In the genomic region with DNA sequence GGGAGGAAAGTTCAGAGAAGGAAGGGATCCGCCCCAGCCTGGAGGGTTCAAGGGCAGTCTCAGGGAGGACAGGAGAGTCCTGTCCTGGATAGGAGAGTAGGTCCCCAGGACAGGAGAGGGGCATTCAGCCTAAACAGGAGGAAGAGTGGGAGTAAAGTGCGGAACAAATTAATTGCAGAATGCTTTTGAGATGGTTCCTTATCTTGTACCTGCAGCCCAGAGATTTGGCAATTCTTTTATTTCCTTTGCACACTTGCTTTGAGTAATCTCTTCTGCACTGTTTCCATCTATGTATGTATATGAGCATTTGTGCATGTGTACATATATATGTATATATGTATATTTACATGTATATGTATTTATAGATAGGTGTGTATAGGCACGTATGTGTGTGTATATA, we compare ENCODE assay signal across 21 cellular contexts. TPM values are rescaled to one million over a fixed set of nuclear protein-coding genes. Genes with fewer than 3 reads are reported as not detected.
DNase-seq lines count a peak whose midpoint lies in the region; ATAC-seq, FAIRE-seq and TF ChIP-seq lines count a peak whose summit lies in the region.
"Had no signal": no experiment of that assay in that cellular context is flagged by ENCODE, and none has a peak within 500 bp of the region (broad histone marks: within the 10 kb centered on the region; RNA-seq: fewer than 3 reads in every experiment).

No MANE protein-coding gene starts in this region.

- TF ChIP-seq POLR2A in K562 (conservative IDR thresholded peaks at IDR 0.05) = no peak

- no peaks in the 10 kb centered on the region for H3K9me3 Mint-ChIP-seq in WTC11
- H3K9me3 Mint-ChIP-seq: CD4-positive, CD25-positive, alpha-beta regulatory T cell; CD8-positive, alpha-beta memory T cell had no signal

- H3K36me3 Mint-ChIP-seq in T-helper 17 cell (ENCODE audit: low read depth) (no peaks in the 10 kb centered on the region), WTC11 (peaks cover 10% of the 10 kb centered on the region)

- BruUV-seq in K562 (replicated peaks; lab: Mats Ljungman, UMichigan) = no TSS peak

- H3K4me1 Mint-ChIP-seq in T-helper 17 cell (peaks cover 8% of the 10 kb centered on the region), WTC11 (no peaks in the 10 kb centered on the region)

- TF ChIP-seq RAD21 in K562 (CRISPR knock-in tag; conservative IDR thresholded peaks at IDR 0.05 in 1 of 2, IDR thresholded peaks at IDR 0.05 in 1 of 2) = no peak

- no peak for FAIRE-seq in K562 (lab: Jason Lieb, UNC)
- FAIRE-seq: A204.1, GM12891, GM19239, H1 had no signal

- H3K9me1 ChIP-seq in K562 (ENCODE audit: control insufficient read depth, insufficient read depth, low read length) = no peaks in the 10 kb centered on the region

- POLR2A ChIA-PET in K562 (lab: Yijun Ruan, JAX) = no interaction called here
- POLR2A ChIA-PET in WTC11 (lab: Charles Lee) = no interaction called here

- H3K4me3 Mint-ChIP-seq in T-helper 17 cell (no peak overlapping the region), WTC11 (no peak overlapping the region)
- H3K4me3 Mint-ChIP-seq: CD4-positive, CD25-positive, alpha-beta regulatory T cell; CD8-positive, alpha-beta memory T cell had no signal

- H3K27me3 ChIP-seq in K562 (ENCODE audit: control insufficient read depth in 2 of 2, insufficient read depth in 2 of 2, low read length in 2 of 2) = no peaks in the 10 kb centered on the region
- H3K27me3 ChIP-seq: BE2C had no signal

- peak overlapping the region; percentile 24 for H3K27ac Mint-ChIP-seq in T-helper 17 cell
- no peak overlapping the region for H3K27ac Mint-ChIP-seq in WTC11
- H3K27ac Mint-ChIP-seq: CD4-positive, CD25-positive, alpha-beta regulatory T cell had no signal

- WGBS in K562 (ENCODE audit: insufficient coverage, low coverage, missing lambda C conversion rate) = 39% methylated on average over 3 of the region's 3 CpGs

- H3K27ac ChIP-seq in K562 (ENCODE audit: extremely low read depth, low read depth, low read length) = no peak overlapping the region

- H3K9ac ChIP-seq in K562 (ENCODE audit: insufficient read depth in 1 of 2, low read depth in 2 of 2, low read length in 2 of 2) = peak overlapping the region in 1 of 2 experiments; percentile 69; a peak in 1 of 4 replicates

- H2AFZ ChIP-seq in K562 (ENCODE audit: low read depth, low read length) = no peak overlapping the region

- peaks cover 29% of the 10 kb centered on the region for H3K36me3 ChIP-seq in K562 (ENCODE audit: control insufficient read depth, insufficient read depth, low read length)

- no peak overlapping the region for H3K4me3 ChIP-seq in K562
- H3K4me3 ChIP-seq: HAP-1 had no signal

- H3K4me2 ChIP-seq in K562 (ENCODE audit: insufficient read depth, low read length) = no peak overlapping the region

- H3K4me1 ChIP-seq in K562 (replicated peaks in 1 of 2; ENCODE audit: control insufficient read depth in 2 of 2, insufficient read depth in 2 of 2, low read length in 2 of 2) = peaks cover 18 to 23% of the 10 kb centered on the region in 2 experiments; a peak in 4 of 5 replicates
- H3K4me1 ChIP-seq: BE2C, HAP-1 had no signal

- no peak for TF ChIP-seq CTCF in K562 (IDR thresholded peaks at IDR 0.05 in 2 of 3, conservative IDR thresholded peaks at IDR 0.05 in 1 of 3; ENCODE audit: insufficient read depth in 2 of 3, low read depth in 1 of 3, low read length in 3 of 3)
- no peak for TF ChIP-seq CTCF in WTC11 (IDR thresholded peaks at IDR 0.05)

- no peaks in the 10 kb centered on the region for H3K79me2 ChIP-seq in K562 (ENCODE audit: control insufficient read depth, insufficient read depth, low read length)

- H3K9me3 ChIP-seq in T-helper 17 cell (ENCODE audit: control insufficient read depth, low read length, poor library complexity, severe bottlenecking) (no peaks in the 10 kb centered on the region), K562 (replicated peaks; ENCODE audit: control insufficient read depth, insufficient read depth, low read depth, low read length) (no peaks in the 10 kb centered on the region)
- H3K9me3 ChIP-seq: BE2C, HAP-1 had no signal

- CTCF ChIA-PET in K562 (lab: Yijun Ruan, JAX; ENCODE audit: low intra/inter-chr PET ratio) = no interaction called here
- CTCF ChIA-PET in WTC11 (lab: Charles Lee) = interaction anchor here (0.7 to 2.6 kb wide), 6 partner anchors 30 to 315 kb away, joined by 3 to 10 read pairs (median 7); partner anchors contain the start of gene ATP6V1D

- DNase-seq in KBM-7 (peak; percentile 8), T-helper 17 cell (no peak), K562 (ENCODE audit: extremely low read depth in 1 of 4, low spot score in 3 of 4) (no peak), occipital lobe (lab: John Stamatoyannopoulos, UW) (no peak), WTC11 (ENCODE audit: low spot score) (no peak)
- no peak for DNase-seq in activated CD8-positive, alpha-beta memory T cell treated with anti-CD3 and anti-CD28 coated beads, Interleukin-2, amount 50 U/mL, for 4 hours
- DNase-seq: ACHN; BE2C; C1 segment of cervical spinal cord; CD4-positive, CD25-positive, alpha-beta regulatory T cell; CD8-positive, alpha-beta memory T cell; COR-L47; DMS 273 treated with DMSO at 0.1 percent for 48 hours; DMS53; DND-41; EL had no signal

- ATAC-seq in T-helper 17 cell = no peak
- no peak for ATAC-seq in K562
- no peak for ATAC-seq in WTC11

- TF ChIP-seq EP300 in K562 (IDR thresholded peaks at IDR 0.05; ENCODE audit: low read length) = 0 out of 2 replicates have a peak, but pooled peaks have one; percentile 11

- intact Hi-C loops in K562 (cut with micrococcal nuclease) = no loop called here

- in situ Hi-C loops in KBM-7 (cut with MboI; ENCODE audit: low pct_unique_long_range_greater_than_20kb, low sequenced_read_pairs) (no loop called here), K562 (cut with MboI) (no loop called here)

- no peaks in the 10 kb centered on the region for H4K20me1 ChIP-seq in K562 (replicated peaks; ENCODE audit: control insufficient read depth, insufficient read depth, low read length)

- no peaks in the 10 kb centered on the region for H3K27me3 Mint-ChIP-seq in T-helper 17 cell
- no peaks in the 10 kb centered on the region for H3K27me3 Mint-ChIP-seq in WTC11 (ENCODE audit: low read depth)
- H3K27me3 Mint-ChIP-seq: CD8-positive, alpha-beta memory T cell had no signal

RNA-seq across cellular contexts. Expression of gene PLEK2, which starts 22.7 kb away (rescaled TPM):
- total RNA-seq in T-helper 17 cell = 1 to 10 TPM; 1.7 to 2.1 TPM
- total RNA-seq in K562 (2011; cell fraction: chromatin; rRNA removed; ENCODE audit: low replicate concordance) = not detected in 2 replicates
- total RNA-seq in K562 (2011; cell fraction: nucleolus; rRNA removed) = not detected in 2 replicates
- not detected in 2 replicates for total RNA-seq in K562 (2011; cell fraction: nucleoplasm; rRNA removed)
- total RNA-seq in K562 (2014; rRNA removed) = not detected in 2 replicates
- total RNA-seq in K562 (2014; rRNA removed; fragmentation: Illumina TruSeq; extraction: Trizol) = not detected in 2 replicates
- total RNA-seq in K562 (2015; rRNA removed; fragmentation: Illumina TruSeq; extraction: Trizol) = not detected in 2 replicates
- not detected in 2 replicates for total RNA-seq in K562 (2021)
- polyA plus RNA-seq in K562 (2011; rRNA removed) = not detected in 2 replicates
- not detected in 2 replicates for polyA plus RNA-seq in K562 (2011; cell fraction: cytosol; rRNA removed)
- not detected in 2 replicates for polyA plus RNA-seq in K562 (2011; cell fraction: nucleus; rRNA removed)
- not detected in 2 replicates for polyA plus RNA-seq in K562 (2012)
- not detected in 2 replicates for polyA plus RNA-seq in K562 (2014; fragmentation: Illumina TruSeq; extraction: Trizol)
- polyA plus RNA-seq in K562 (2014; fragmentation: Nextera tagmentation; extraction: Ambion mirVana) = not detected
- not detected in 2 replicates for polyA plus RNA-seq in K562 (2014; rRNA removed)
- not detected in 2 replicates for polyA minus RNA-seq in K562 (2011; rRNA and poly(A)+ RNA removed)
- polyA minus RNA-seq in K562 (2011; cell fraction: cytosol; rRNA and poly(A)+ RNA removed) = 2.3 TPM in 1 of 2 replicates, not detected in the other
- not detected in 2 replicates for polyA minus RNA-seq in K562 (2011; cell fraction: nucleus; rRNA and poly(A)+ RNA removed)
- total RNA-seq in occipital lobe = 0.47 TPM
- total RNA-seq in WTC11 (2021) = 1.2 to 1.4 TPM (median 1.3 TPM) in 3 replicates
- total RNA-seq: CD4-positive, CD25-positive, alpha-beta regulatory T cell had no signal

RNA-seq across cellular contexts. Expression of gene EIF2S1, which starts 29.1 kb away (rescaled TPM):
- total RNA-seq in T-helper 17 cell (10 to 100 TPM; 38.4 to 49.7 TPM), K562 (2014; rRNA removed) (362 and 424 TPM in 2 replicates), K562 (2014; rRNA removed; fragmentation: Illumina TruSeq; extraction: Trizol) (344 and 380 TPM in 2 replicates), K562 (2015; rRNA removed; fragmentation: Illumina TruSeq; extraction: Trizol) (311 and 332 TPM in 2 replicates), K562 (2021) (234 and 237 TPM in 2 replicates), occipital lobe (92.8 TPM), WTC11 (2021) (123 to 137 TPM (median 125 TPM) in 3 replicates)
- 14.2 and 42.2 TPM in 2 replicates for total RNA-seq in K562 (2011; cell fraction: chromatin; rRNA removed; ENCODE audit: low replicate concordance)
- 11.5 and 17.4 TPM in 2 replicates for total RNA-seq in K562 (2011; cell fraction: nucleolus; rRNA removed)
- total RNA-seq in K562 (2011; cell fraction: nucleoplasm; rRNA removed) = 19.8 and 22.3 TPM in 2 replicates
- polyA plus RNA-seq in K562 (2011; rRNA removed) (147 and 314 TPM in 2 replicates), K562 (2014; fragmentation: Illumina TruSeq; extraction: Trizol) (216 and 275 TPM in 2 replicates), K562 (2014; fragmentation: Nextera tagmentation; extraction: Ambion mirVana) (1,000 to 10,000 TPM in 1 of 2 experiments, 100 to 1,000 TPM in 1; 717 to 1,018 TPM), K562 (2014; rRNA removed) (310 and 331 TPM in 2 replicates)
- 30.9 and 61.0 TPM in 2 replicates for polyA plus RNA-seq in K562 (2011; cell fraction: cytosol; rRNA removed)
- 22.8 and 35.5 TPM in 2 replicates for polyA plus RNA-seq in K562 (2011; cell fraction: nucleus; rRNA removed)
- 101 and 349 TPM in 2 replicates for polyA plus RNA-seq in K562 (2012)
- polyA minus RNA-seq in K562 (2011; rRNA and poly(A)+ RNA removed) = 281 and 389 TPM in 2 replicates
- 73.4 and 109 TPM in 2 replicates for polyA minus RNA-seq in K562 (2011; cell fraction: cytosol; rRNA and poly(A)+ RNA removed)
- 17.9 and 25.2 TPM in 2 replicates for polyA minus RNA-seq in K562 (2011; cell fraction: nucleus; rRNA and poly(A)+ RNA removed)

RNA-seq across cellular contexts. Expression of gene ATP6V1D, which starts 29.7 kb away (rescaled TPM):
- total RNA-seq in T-helper 17 cell = 10 to 100 TPM; 41.0 to 47.4 TPM
- 29.4 and 58.7 TPM in 2 replicates for total RNA-seq in K562 (2011; cell fraction: chromatin; rRNA removed; ENCODE audit: low replicate concordance)
- 23.3 and 33.2 TPM in 2 replicates for total RNA-seq in K562 (2011; cell fraction: nucleolus; rRNA removed)
- total RNA-seq in K562 (2011; cell fraction: nucleoplasm; rRNA removed) = 32.0 and 46.9 TPM in 2 replicates
- 35.5 and 41.2 TPM in 2 replicates for total RNA-seq in K562 (2014; rRNA removed)
- total RNA-seq in K562 (2014; rRNA removed; fragmentation: Illumina TruSeq; extraction: Trizol) = 56.9 and 71.0 TPM in 2 replicates
- total RNA-seq in K562 (2015; rRNA removed; fragmentation: Illumina TruSeq; extraction: Trizol) = 57.2 and 60.1 TPM in 2 replicates
- 30.4 and 36.6 TPM in 2 replicates for total RNA-seq in K562 (2021)
- 29.5 and 49.6 TPM in 2 replicates for polyA plus RNA-seq in K562 (2011; rRNA removed)
- 13.4 and 18.1 TPM in 2 replicates for polyA plus RNA-seq in K562 (2011; cell fraction: cytosol; rRNA removed)
- 11.6 and 12.8 TPM in 2 replicates for polyA plus RNA-seq in K562 (2011; cell fraction: nucleus; rRNA removed)
- 35.5 and 40.0 TPM in 2 replicates for polyA plus RNA-seq in K562 (2012)
- polyA plus RNA-seq in K562 (2014; fragmentation: Illumina TruSeq; extraction: Trizol) = 38.6 and 42.6 TPM in 2 replicates
- polyA plus RNA-seq in K562 (2014; fragmentation: Nextera tagmentation; extraction: Ambion mirVana) = 10 to 100 TPM; 86.3 to 91.0 TPM
- 35.5 and 50.0 TPM in 2 replicates for polyA plus RNA-seq in K562 (2014; rRNA removed)
- polyA minus RNA-seq in K562 (2011; rRNA and poly(A)+ RNA removed) = 29.9 and 41.6 TPM in 2 replicates
- 20.2 and 30.2 TPM in 2 replicates for polyA minus RNA-seq in K562 (2011; cell fraction: cytosol; rRNA and poly(A)+ RNA removed)
- polyA minus RNA-seq in K562 (2011; cell fraction: nucleus; rRNA and poly(A)+ RNA removed) = 21.9 and 22.6 TPM in 2 replicates
- 152 TPM for total RNA-seq in occipital lobe
- 51.1 to 54.0 TPM (median 51.4 TPM) in 3 replicates for total RNA-seq in WTC11 (2021)
